19 cellular contexts compared by ENCODE assay signal in genomic region chr11:20011294-20011951, GRCh38.
A peak's percentile ranks its signal among the peaks of the same experiment; 100 is the strongest.
DNase-seq lines count a peak whose midpoint lies in the region; ATAC-seq and TF ChIP-seq lines count a peak whose summit lies in the region.
"Had no signal": no experiment of that assay in that cellular context is flagged by ENCODE, and none has a peak within 500 bp of the region (broad histone marks: within the 10 kb centered on the region; RNA-seq: fewer than 3 reads in every experiment).

No MANE protein-coding gene starts in this region.

- H3K36me3 Mint-ChIP-seq in MCF 10A (ENCODE audit: insufficient read depth, unreplicated experiment) = no peaks in the 10 kb centered on the region

- TSS peak; percentile 91 for BruUV-seq in MCF 10A (replicated peaks; lab: Mats Ljungman, UMichigan)

- H3K27me3 Mint-ChIP-seq in MCF 10A (ENCODE audit: insufficient read depth, unreplicated experiment) = no peaks in the 10 kb centered on the region

- no peaks in the 10 kb centered on the region for H3K9me3 ChIP-seq in breast epithelium
- H3K9me3 ChIP-seq: Caco-2, gastrocnemius medialis, vagina had no signal

- no peaks in the 10 kb centered on the region for H3K4me1 ChIP-seq in breast epithelium
- H3K4me1 ChIP-seq: vagina had no signal

- no peaks in the 10 kb centered on the region for H3K36me3 ChIP-seq in breast epithelium
- H3K36me3 ChIP-seq: gastrocnemius medialis, vagina had no signal

- H3K4me1 Mint-ChIP-seq in MCF 10A (ENCODE audit: insufficient read depth, unreplicated experiment) = peaks cover 35% of the 10 kb centered on the region
- H3K4me1 Mint-ChIP-seq: activated CD4-positive, alpha-beta memory T cell treated with anti-CD3 and anti-CD28 coated beads, Interleukin-2, amount 10 ng/mL, durations not matched to agents 7 days and 5 days had no signal

- POLR2A ChIA-PET in MCF 10A (lab: Yijun Ruan, JAX) = interaction anchor here (0.7 to 17.6 kb wide), 20 partner anchors 9 to 1417 kb away, joined by 3 to 492 read pairs (median 6); no protein-coding TSS in a partner anchor

- DNase-seq in MCF 10A (ENCODE audit: unreplicated experiment) (peak; percentile 82), breast epithelium (ENCODE audit: low spot score in 2 of 2) (no peak), amniotic epithelial cell (ENCODE audit: low read depth) (peak; percentile 41), kidney tubule cell (ENCODE audit: low spot score) (peak; percentile 80), mesenteric fat pad (ENCODE audit: low spot score) (no peak), ecto neural progenitor cell (ENCODE audit: low spot score) (no peak)
- DNase-seq: activated CD4-positive, alpha-beta memory T cell treated with anti-CD3 and anti-CD28 coated beads, Interleukin-2, amount 10 ng/mL, durations not matched to agents 7 days and 5 days; Caco-2; gastrocnemius medialis; GDM1; H7; NCI-H1694; NCI-H526 treated with DMSO at 0.1 percent for 48 hours had no signal

- TF ChIP-seq CTCF in MCF 10A (IDR thresholded peaks at IDR 0.05; ENCODE audit: unreplicated experiment) = no peak
- no peak for TF ChIP-seq CTCF in breast epithelium (IDR thresholded peaks at IDR 0.05)

- TF ChIP-seq POLR2A in breast epithelium (IDR thresholded peaks at IDR 0.05) = no peak

- no peaks in the 10 kb centered on the region for H3K9me3 Mint-ChIP-seq in MCF 10A (ENCODE audit: unreplicated experiment)
- H3K9me3 Mint-ChIP-seq: activated CD4-positive, alpha-beta memory T cell treated with anti-CD3 and anti-CD28 coated beads, Interleukin-2, amount 10 ng/mL, durations not matched to agents 7 days and 5 days; nephron had no signal

- no peak overlapping the region for H3K27ac ChIP-seq in breast epithelium
- H3K27ac ChIP-seq: gastrocnemius medialis, KMS-11, vagina had no signal

- no peak overlapping the region for H3K4me3 Mint-ChIP-seq in MCF 10A (ENCODE audit: unreplicated experiment)
- H3K4me3 Mint-ChIP-seq: activated CD4-positive, alpha-beta memory T cell treated with anti-CD3 and anti-CD28 coated beads, Interleukin-2, amount 10 ng/mL, durations not matched to agents 7 days and 5 days; nephron had no signal

- ATAC-seq in GM18517 (IDR thresholded peaks at IDR 0.05; ENCODE audit: unreplicated experiment) (no peak), GM19397 (IDR thresholded peaks at IDR 0.05; ENCODE audit: unreplicated experiment) (no peak)
- ATAC-seq: gastrocnemius medialis, Panc1 had no signal

- H3K27me3 ChIP-seq in breast epithelium = no peaks in the 10 kb centered on the region
- H3K27me3 ChIP-seq: gastrocnemius medialis, vagina had no signal

- no peak overlapping the region for H3K27ac Mint-ChIP-seq in MCF 10A (ENCODE audit: low read depth, unreplicated experiment)
- H3K27ac Mint-ChIP-seq: activated CD4-positive, alpha-beta memory T cell treated with anti-CD3 and anti-CD28 coated beads, Interleukin-2, amount 10 ng/mL, durations not matched to agents 7 days and 5 days had no signal

- no peak overlapping the region for H3K4me3 ChIP-seq in breast epithelium
- H3K4me3 ChIP-seq: gastrocnemius medialis, vagina had no signal

- CTCF ChIA-PET in MCF 10A (lab: Yijun Ruan, JAX) = interaction anchor here (0.7 to 9.0 kb wide), 13 partner anchors 11 to 456 kb away, joined by 3 to 93 read pairs (median 4); no protein-coding TSS in a partner anchor

- intact Hi-C loops in MCF 10A (cut with micrococcal nuclease) (loop anchor here (2.0 kb wide), 1 partner anchor 33 kb away; no protein-coding TSS in a partner anchor), breast epithelium (cut with DNase I; ENCODE audit: low total_unique reads) (no loop called here)

Comparison
In these comparisons a context has a peak if more than half of its experiments do, and no peak if none do; other contexts are left out.
1. DNase-seq: peak in MCF 10A (single experiment), amniotic epithelial cell (single experiment) and kidney tubule cell (single experiment); none in breast epithelium (0 of 2), mesenteric fat pad (single experiment) and ecto neural progenitor cell (single experiment).